Comparison of ENCODE assay signal across 25 cellular contexts in the genomic region with DNA sequence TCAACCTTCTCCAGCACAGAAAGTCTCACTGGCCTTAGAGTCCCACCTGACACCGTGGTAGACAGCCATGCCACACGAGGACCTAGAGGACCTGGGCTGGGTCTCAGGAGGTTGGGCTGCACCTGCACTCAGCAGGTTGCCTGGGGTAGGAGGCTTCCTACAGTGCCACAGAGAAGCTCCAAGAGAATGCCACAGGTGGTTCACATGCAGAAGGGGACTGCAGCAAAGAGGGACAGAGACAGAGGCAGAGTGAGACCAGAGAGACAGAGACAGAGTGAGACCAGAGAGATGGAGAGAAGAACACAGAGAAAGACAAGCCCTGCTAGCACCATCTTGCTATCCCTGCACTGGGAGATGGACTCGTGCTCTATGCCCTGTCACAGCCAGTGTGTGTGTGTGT. TPM values are rescaled to one million over a fixed set of nuclear protein-coding genes. Genes with fewer than 3 reads are reported as not detected.
"Had no signal": no experiment of that assay in that cellular context is flagged by ENCODE, and none has a peak within 500 bp of the region (broad histone marks: within the 10 kb centered on the region; RNA-seq: fewer than 3 reads in every experiment).

No MANE protein-coding gene starts in this region.

- H3K4me2 ChIP-seq: KMS-11 had no signal

- H3K9ac ChIP-seq: KMS-11 had no signal

- H3K27ac ChIP-seq: adrenal gland, breast epithelium, KMS-11, SJSA1 had no signal

- DNase-seq: activated CD4-positive, alpha-beta T cell treated with anti-CD3 and anti-CD28 coated beads for 48 hours; activated CD4-positive, CD25-positive, alpha-beta regulatory T cell treated with anti-CD3 and anti-CD28 coated beads, Interleukin-2, amount 50 U/mL, for 72 hours; activated CD8-positive, alpha-beta memory T cell treated with anti-CD3 and anti-CD28 coated beads, Interleukin-2, amount 50 U/mL, for 48 hours; activated CD8-positive, alpha-beta T cell treated with anti-CD3 and anti-CD28 coated beads, Interleukin-2, amount 10 ng/mL, durations not matched to agents 7 days and 5 days; activated naive CD4-positive, alpha-beta T cell treated with anti-CD3 and anti-CD28 coated beads, Interleukin-2, amount 50 U/mL, for 16 hours; activated naive CD8-positive, alpha-beta T cell treated with anti-CD3 and anti-CD28 coated beads, Interleukin-2, amount 10 ng/mL, durations not matched to agents 7 days and 5 days; activated T-cell treated with anti-CD3 and anti-CD28 coated beads, Interleukin-2, amount 50 U/mL, for 1 hour; adrenal gland; MG63; MV-4-11; NCI-H1092 treated with DMSO at 0.1 percent for 48 hours; NCI-H1417 treated with DMSO at 0.1 percent for 48 hours; NCI-H1694 treated with DMSO at 0.1 percent for 48 hours; NCI-H2081; NCI-H446; NCI-H524; SHP77; T-helper 9 cell had no signal

- H3K4me3 ChIP-seq: adrenal gland, breast epithelium, MG63, SJSA1 had no signal

- H3K9me3 ChIP-seq: adrenal gland, breast epithelium, MG63, SJSA1 had no signal

- ATAC-seq: activated CD8-positive, alpha-beta T cell treated with anti-CD3 and anti-CD28 coated beads, Interleukin-2, amount 10 ng/mL, durations not matched to agents 7 days and 5 days; SK-N-SH treated with all-trans-retinoic acid at 6 μM for 48 hours; WTC11 had no signal

- H3K4me1 ChIP-seq: adrenal gland, breast epithelium had no signal

- H3K36me3 ChIP-seq: adrenal gland, breast epithelium, MG63, SJSA1 had no signal

- FAIRE-seq: RCC 7860 had no signal

- H3K27me3 ChIP-seq: adrenal gland, breast epithelium, MG63, SJSA1 had no signal

RNA-seq across cellular contexts. Expression of a gene that starts 5.7 kb away (rescaled TPM):
- total RNA-seq: activated CD8-positive, alpha-beta T cell treated with anti-CD3 and anti-CD28 coated beads, Interleukin-2, amount 10 ng/mL, durations not matched to agents 7 days and 5 days; activated naive CD8-positive, alpha-beta T cell treated with anti-CD3 and anti-CD28 coated beads, Interleukin-2, amount 10 ng/mL, durations not matched to agents 7 days and 5 days; SJSA1 had no signal

RNA-seq across cellular contexts. Expression of a gene that starts 18.8 kb away (rescaled TPM):
- total RNA-seq: activated CD8-positive, alpha-beta T cell treated with anti-CD3 and anti-CD28 coated beads, Interleukin-2, amount 10 ng/mL, durations not matched to agents 7 days and 5 days; activated naive CD8-positive, alpha-beta T cell treated with anti-CD3 and anti-CD28 coated beads, Interleukin-2, amount 10 ng/mL, durations not matched to agents 7 days and 5 days had no signal
- polyA plus RNA-seq: aorta had no signal
